1 cellular context compared by ENCODE assay signal in the genomic region with DNA sequence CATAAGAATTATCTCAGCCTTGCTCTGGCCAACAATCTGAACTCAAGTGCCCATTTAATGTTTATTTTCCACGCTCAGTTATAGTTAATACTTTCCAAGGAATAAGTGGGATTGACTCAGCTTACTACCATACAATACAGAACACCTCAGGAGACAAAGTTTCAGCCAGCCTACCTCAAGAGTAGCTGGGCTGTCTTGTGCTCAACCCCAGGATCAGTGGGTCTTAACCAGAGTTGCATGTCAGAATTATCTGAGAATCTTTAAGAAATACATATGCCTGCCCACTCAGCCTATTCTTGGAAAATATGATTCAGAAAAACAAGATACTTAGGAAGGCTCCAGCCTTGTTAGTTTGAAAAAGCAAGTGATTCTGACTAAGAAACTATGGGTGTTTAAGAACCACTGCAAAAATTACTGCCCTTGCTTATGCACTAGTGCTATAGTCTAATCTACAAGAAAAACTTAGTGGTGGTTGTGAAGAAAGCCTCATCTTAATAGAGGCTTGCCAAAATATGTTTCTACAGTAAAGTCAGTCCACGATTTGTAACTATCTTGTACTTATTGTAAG.
TF ChIP-seq lines count a peak whose summit lies in the region.

No MANE protein-coding gene starts in this region.

TF ChIP-seq in K562, 482 proteins besides CTCF, POLR2A, EP300 and RAD21:
- no peak for TF ChIP-seq NR1H2 (CRISPR knock-in tag; IDR thresholded peaks at IDR 0.05)
- TF ChIP-seq ARID2 (IDR thresholded peaks at IDR 0.05): no peak
- TF ChIP-seq ELF4 (CRISPR knock-in tag; IDR thresholded peaks at IDR 0.05): no peak
- TF ChIP-seq DMBX1 (CRISPR knock-in tag; IDR thresholded peaks at IDR 0.05; ENCODE audit: borderline replicate concordance): no peak
- TF ChIP-seq FOSL1 (tag; conservative IDR thresholded peaks at IDR 0.05): peak; percentile 51; the same call in 1 of the 2 replicates
- TF ChIP-seq ZNF518B (CRISPR knock-in tag; IDR thresholded peaks at IDR 0.05): no peak
- TF ChIP-seq TARDBP (IDR thresholded peaks at IDR 0.05): no peak
